ENCODE assay signal across 25 cellular contexts in genomic region chr2:77831878-77832277, GRCh38.
"Had no signal": no experiment of that assay in that cellular context is flagged by ENCODE, and none has a peak within 500 bp of the region (broad histone marks: within the 10 kb centered on the region; RNA-seq: fewer than 3 reads in every experiment).

No MANE protein-coding gene starts in this region.

- DNase-seq: activated CD4-positive, alpha-beta memory T cell treated with anti-CD3 and anti-CD28 coated beads for 36 hours; activated CD4-positive, alpha-beta T cell treated with anti-CD3 and anti-CD28 coated beads, Interleukin-2, amount 10 ng/mL, durations not matched to agents 7 days and 5 days; activated CD4-positive, CD25-positive, alpha-beta regulatory T cell; activated CD8-positive, alpha-beta memory T cell treated with anti-CD3 and anti-CD28 coated beads for 24 hours; activated gamma-delta T cell; activated naive CD4-positive, alpha-beta T cell treated with anti-CD3 and anti-CD28 coated beads for 36 hours; activated T-cell treated with anti-CD3 and anti-CD28 coated beads, Interleukin-2, amount 50 U/mL, for 4 hours; amygdala; NCI-H1105 treated with DMSO at 0.1 percent for 48 hours; NCI-H1436 treated with DMSO at 0.1 percent for 48 hours; NCI-H187; NCI-H2081; NCI-H2227 treated with DMSO at 0.1 percent for 48 hours; NCI-H446 treated with DMSO at 0.1 percent for 48 hours; NCI-H524 treated with DMSO at 0.1 percent for 48 hours; NCI-H774; NK-92 treated with Interleukin-12 subunit alpha and Interleukin-12 subunit beta, amount 100 ng/mL, for 24 hours; OCI-M1; RPMI8226; T-helper 1 cell had no signal

- H3K27ac ChIP-seq: SK-N-MC, VCaP had no signal

- H3K4me3 ChIP-seq: SK-N-MC had no signal

- ATAC-seq: activated T-cell treated with anti-CD3 and anti-CD28 coated beads, Interleukin-2, amount 50 U/mL, for 4 hours; activated T-helper 17 cell treated with anti-CD3 and anti-CD28 coated beads, Interleukin-2, amount 50 U/mL, for 72 hours; Panc1; Right ventricle myocardium inferior had no signal
